8 cellular contexts compared by ENCODE assay signal in the genomic region with DNA sequence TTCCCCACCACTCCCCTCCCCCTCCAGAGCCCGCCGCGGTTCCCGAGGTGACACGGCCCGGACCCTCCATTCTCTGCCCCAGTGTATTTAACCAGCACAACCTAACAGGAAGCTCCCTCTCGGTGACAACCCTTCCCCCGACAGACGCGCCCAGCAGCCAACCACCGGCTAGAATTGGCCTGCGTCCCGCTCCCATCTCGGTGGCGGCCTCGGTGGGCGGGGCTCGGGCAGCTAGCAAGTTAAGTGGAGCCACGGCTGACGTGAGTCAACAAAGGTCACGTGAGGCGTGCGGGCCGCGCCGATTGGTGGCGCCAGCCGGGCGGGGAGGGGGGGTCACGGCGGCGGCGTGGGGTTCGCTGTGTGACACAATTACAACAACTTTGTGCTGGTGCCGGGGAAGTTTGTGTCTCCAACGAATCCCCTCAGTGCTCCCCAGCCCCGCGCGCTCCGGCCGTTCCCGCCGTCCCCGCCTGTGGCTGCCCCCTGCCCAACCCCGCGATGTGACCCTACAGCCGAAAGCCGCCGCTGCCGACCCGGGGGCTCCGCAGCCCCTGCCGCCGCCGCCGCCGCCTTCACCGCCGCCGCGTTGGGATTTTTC. TPM values are rescaled to one million over a fixed set of nuclear protein-coding genes. Genes with fewer than 3 reads are reported as not detected.
A peak's percentile ranks its signal among the peaks of the same experiment; 100 is the strongest.
DNase-seq lines count a peak whose midpoint lies in the region; ATAC-seq and TF ChIP-seq lines count a peak whose summit lies in the region.

A gene (plus strand): TSS at position 372 of the 598 bp plus-strand sequence. CDS start 364 bp downstream, outside the sequence.

- ATAC-seq in HG02571 (IDR thresholded peaks at IDR 0.05; ENCODE audit: unreplicated experiment) (peak; percentile 90), SK-N-SH treated with all-trans-retinoic acid at 6 μM for 48 hours (peak; percentile 88)
- peak; percentile 94 for ATAC-seq in activated naive CD4-positive, alpha-beta T cell treated with anti-CD3 and anti-CD28 coated beads, Interleukin-2, amount 50 U/mL, for 72 hours

- H3K36me3 Mint-ChIP-seq in activated naive CD4-positive, alpha-beta T cell treated with anti-CD3 and anti-CD28 coated beads, Interleukin-2, amount 50 U/mL, for 72 hours, result peaks cover 0 to 5% of the 10 kb centered on the region in 2 donors

- no peaks in the 10 kb centered on the region for H3K9me3 Mint-ChIP-seq in activated naive CD4-positive, alpha-beta T cell treated with anti-CD3 and anti-CD28 coated beads, Interleukin-2, amount 50 U/mL, for 72 hours

- DNase-seq in GM04504 (ENCODE audit: low read depth) (peak; percentile 94), NCI-H1048 (lab: John Stamatoyannopoulos, UW) (peak; percentile 98), glomerular endothelial cell (ENCODE audit: extremely low read depth, low read depth, low spot score) (peak; percentile 80), occipital lobe (lab: John Stamatoyannopoulos, UW) (peak; percentile 92)
- peak; percentile 90 to 94 for DNase-seq in activated naive CD4-positive, alpha-beta T cell treated with anti-CD3 and anti-CD28 coated beads, Interleukin-2, amount 50 U/mL, for 72 hours (ENCODE audit: low spot score in 2 of 2)

- peak within 1 kb of the TSS; percentile 90 to 97 for H3K27ac Mint-ChIP-seq in activated naive CD4-positive, alpha-beta T cell treated with anti-CD3 and anti-CD28 coated beads, Interleukin-2, amount 50 U/mL, for 72 hours

- peak within 1 kb of the TSS; percentile 92 for H3K27ac ChIP-seq in temporal lobe (ENCODE audit: low read depth, low read length)

TF ChIP-seq in SK-N-SH treated with all-trans-retinoic acid at 6 μM for 48 hours, 23 proteins besides CTCF, POLR2A, EP300 and RAD21:
- TF ChIP-seq, protein P1, sequence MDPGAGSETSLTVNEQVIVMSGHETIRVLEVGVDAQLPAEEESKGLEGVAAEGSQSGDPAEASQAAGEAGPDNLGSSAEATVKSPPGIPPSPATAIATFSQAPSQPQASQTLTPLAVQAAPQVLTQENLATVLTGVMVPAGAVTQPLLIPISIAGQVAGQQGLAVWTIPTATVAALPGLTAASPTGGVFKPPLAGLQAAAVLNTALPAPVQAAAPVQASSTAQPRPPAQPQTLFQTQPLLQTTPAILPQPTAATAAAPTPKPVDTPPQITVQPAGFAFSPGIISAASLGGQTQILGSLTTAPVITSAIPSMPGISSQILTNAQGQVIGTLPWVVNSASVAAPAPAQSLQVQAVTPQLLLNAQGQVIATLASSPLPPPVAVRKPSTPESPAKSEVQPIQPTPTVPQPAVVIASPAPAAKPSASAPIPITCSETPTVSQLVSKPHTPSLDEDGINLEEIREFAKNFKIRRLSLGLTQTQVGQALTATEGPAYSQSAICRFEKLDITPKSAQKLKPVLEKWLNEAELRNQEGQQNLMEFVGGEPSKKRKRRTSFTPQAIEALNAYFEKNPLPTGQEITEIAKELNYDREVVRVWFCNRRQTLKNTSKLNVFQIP (CRISPR knock-in tag; IDR thresholded peaks at IDR 0.05; ENCODE audit: borderline replicate concordance, low read depth), result no peak
- TF ChIP-seq ZNF70 (CRISPR knock-in tag; IDR thresholded peaks at IDR 0.05), result peak; percentile 18; the same call in 1 of the 2 replicates

RNA-seq across cellular contexts. Expression of the gene that starts here (rescaled TPM):
- total RNA-seq in activated naive CD4-positive, alpha-beta T cell treated with anti-CD3 and anti-CD28 coated beads, Interleukin-2, amount 50 U/mL, for 72 hours, result 10 to 100 TPM; 20.1 to 24.8 TPM
- total RNA-seq in glomerular endothelial cell (19.5 and 27.0 TPM in 2 replicates), occipital lobe (46.3 TPM), temporal lobe (31.7 TPM)

Comparison
In these comparisons a context has a peak if more than half of its experiments do, and no peak if none do; other contexts are left out.
1. Peak in every context shown above with its lines: DNase-seq, ATAC-seq and H3K27ac ChIP-seq.